16 cellular contexts compared by ENCODE assay signal in genomic region chr5:41526699-41527098, GRCh38. TPM values are rescaled to one million over a fixed set of nuclear protein-coding genes. Genes with fewer than 3 reads are reported as not detected.
DNase-seq lines count a peak whose midpoint lies in the region; ATAC-seq and TF ChIP-seq lines count a peak whose summit lies in the region.
"Had no signal": no experiment of that assay in that cellular context is flagged by ENCODE, and none has a peak within 500 bp of the region (broad histone marks: within the 10 kb centered on the region; RNA-seq: fewer than 3 reads in every experiment).

No MANE protein-coding gene starts in this region.

- peak overlapping the region; percentile 60 for H2BK5ac ChIP-seq in IMR-90 (ENCODE audit: low read depth, low read length, poor library complexity, severe bottlenecking)

- peak overlapping the region; percentile 58; the same call in 1 of the 2 replicates for H2BK120ac ChIP-seq in IMR-90 (ENCODE audit: low read depth, low read length)

- H2BK20ac ChIP-seq in IMR-90 (ENCODE audit: low read depth, low read length): peak overlapping the region; percentile 68; the same call in 1 of the 2 replicates

- DNase-seq in IMR-90: no peak
- DNase-seq in endodermal cell: no peak
- no peak for DNase-seq in right atrium auricular region (ENCODE audit: low spot score)
- DNase-seq in smooth muscle cell (lab: John Stamatoyannopoulos, UW; ENCODE audit: unreplicated experiment): no peak
- DNase-seq in MG63: no peak
- DNase-seq in NAMALWA (ENCODE audit: low spot score): no peak
- DNase-seq: CD4-positive, alpha-beta memory T cell; Karpas-422; NCI-H187; NCI-H345; NCI-H526; NK-92 treated with Interleukin-12 subunit alpha and Interleukin-12 subunit beta, amount 100 ng/mL, for 24 hours; T-cell had no signal

- TF ChIP-seq RAD21 in IMR-90 (IDR thresholded peaks at IDR 0.05; ENCODE audit: low read length): no peak

- H2AFZ ChIP-seq in IMR-90 (replicated peaks; ENCODE audit: low read length, poor library complexity): no peak overlapping the region
- H2AFZ ChIP-seq in smooth muscle cell (ENCODE audit: low read depth): no peak overlapping the region
- H2AFZ ChIP-seq: GM23338 had no signal

- no peaks in the 10 kb centered on the region for H3K9me1 ChIP-seq in IMR-90 (ENCODE audit: insufficient read depth, low read length)

- H3K27ac Mint-ChIP-seq in endodermal cell: no peak overlapping the region
- H3K27ac Mint-ChIP-seq: CD4-positive, alpha-beta memory T cell; GM23338; T-cell had no signal

- peaks cover 23% of the 10 kb centered on the region for H3K9me3 Mint-ChIP-seq in endodermal cell

- H4K5ac ChIP-seq in IMR-90 (ENCODE audit: low read depth, low read length): no peak overlapping the region; the same call in 1 of the 2 replicates

- H3K4me1 ChIP-seq in IMR-90 (ENCODE audit: control insufficient read depth, insufficient read depth, low read length) (peaks cover 3% of the 10 kb centered on the region; the same call in 1 of the 2 replicates), endodermal cell (ENCODE audit: control insufficient read depth, insufficient read depth, low read length) (peaks cover 9% of the 10 kb centered on the region), right atrium auricular region (peaks cover 0 to 12% of the 10 kb centered on the region in 2 donors), smooth muscle cell (ENCODE audit: low read depth) (peaks cover 10% of the 10 kb centered on the region)

- no peaks in the 10 kb centered on the region; the same call in 1 of the 2 replicates for H3K9me3 ChIP-seq in IMR-90 (ENCODE audit: control insufficient read depth, insufficient read depth, low read length)
- peaks cover 30% of the 10 kb centered on the region for H3K9me3 ChIP-seq in endodermal cell (ENCODE audit: control insufficient read depth, low read length)
- H3K9me3 ChIP-seq in right atrium auricular region: peaks cover 0 to 24% of the 10 kb centered on the region in 2 donors
- no peaks in the 10 kb centered on the region for H3K9me3 ChIP-seq in smooth muscle cell (replicated peaks; ENCODE audit: low read depth)
- peaks cover 14% of the 10 kb centered on the region for H3K9me3 ChIP-seq in MG63

- H4K20me1 ChIP-seq in IMR-90 (ENCODE audit: insufficient read depth, low read length): no peaks in the 10 kb centered on the region
- no peaks in the 10 kb centered on the region for H4K20me1 ChIP-seq in smooth muscle cell (ENCODE audit: low read depth)

- dilution Hi-C loops in IMR-90 (cut with HindIII; ENCODE audit: low sequenced_read_pairs, unreplicated experiment): no loop called here

- H3K79me1 ChIP-seq in IMR-90 (ENCODE audit: low read depth in 1 of 2, low read length in 2 of 2): no peaks in the 10 kb centered on the region

- no peaks in the 10 kb centered on the region for H3K79me2 ChIP-seq in smooth muscle cell (ENCODE audit: low read depth)

- intact Hi-C loops in IMR-90 (cut with micrococcal nuclease): no loop called here

- CTCF ChIA-PET in IMR-90 (lab: Yijun Ruan, JAX): no interaction called here

- H3K4me1 Mint-ChIP-seq in endodermal cell: peaks cover 40% of the 10 kb centered on the region
- H3K4me1 Mint-ChIP-seq: CD4-positive, alpha-beta memory T cell; T-cell had no signal

- H3K23ac ChIP-seq in IMR-90 (ENCODE audit: low read depth, low read length): no peak overlapping the region

- ATAC-seq in IMR-90 (ENCODE audit: low read depth): no peak
- no peak for ATAC-seq in GM18861 (IDR thresholded peaks at IDR 0.05; ENCODE audit: unreplicated experiment)
- ATAC-seq: GM23338, T-cell had no signal

- in situ Hi-C loops in IMR-90 (cut with MboI; ENCODE audit: low sequenced_read_pairs): no loop called here

- H2AK9ac ChIP-seq in IMR-90 (replicated peaks; ENCODE audit: low read depth, low read length, poor library complexity): no peak overlapping the region

- H4K8ac ChIP-seq in IMR-90 (ENCODE audit: low read depth in 2 of 2, low read length in 2 of 2): no peak overlapping the region

- WGBS in IMR-90 (ENCODE audit: extremely low coverage in 2 of 2, insufficient read length in 1 of 2), 2 experiments: no CpG with 5 or more reads among the region's 4 CpGs
- WGBS in endodermal cell (ENCODE audit: insufficient coverage in 1 of 2, insufficient read length in 1 of 2), 2 experiments: 82 to 100% methylated on average over 3 to 4 of the region's 4 CpGs
- 64% methylated on average over 4 of the region's 4 CpGs for WGBS in smooth muscle cell (ENCODE audit: low lambda C conversion rate)

- H3K4ac ChIP-seq in IMR-90 (ENCODE audit: low read depth, low read length): no peak overlapping the region

- H3K27me3 Mint-ChIP-seq in endodermal cell (ENCODE audit: insufficient read depth): no peaks in the 10 kb centered on the region
- H3K27me3 Mint-ChIP-seq: T-cell had no signal

- POLR2A ChIA-PET in IMR-90 (lab: Charles Lee; ENCODE audit: unreplicated experiment): no interaction called here

- H3K4me3 ChIP-seq in IMR-90 (ENCODE audit: insufficient read depth, low read depth, low read length) (no peak overlapping the region), endodermal cell (ENCODE audit: low read length) (peak overlapping the region; percentile 1), right atrium auricular region (no peak overlapping the region), smooth muscle cell (no peak overlapping the region), MG63 (no peak overlapping the region)
- H3K4me3 ChIP-seq: GM23338 had no signal

- BruUV-seq in IMR-90 (replicated peaks; lab: Mats Ljungman, UMichigan): no TSS peak

- H3K14ac ChIP-seq in IMR-90 (replicated peaks; ENCODE audit: low read depth, low read length): no peak overlapping the region

- H3K4me3 Mint-ChIP-seq in endodermal cell: no peak overlapping the region
- H3K4me3 Mint-ChIP-seq: CD4-positive, alpha-beta memory T cell; GM23338; T-cell had no signal

- no peaks in the 10 kb centered on the region for H3K36me3 ChIP-seq in IMR-90 (ENCODE audit: control insufficient read depth, insufficient read depth, low read length)
- no peaks in the 10 kb centered on the region for H3K36me3 ChIP-seq in endodermal cell (ENCODE audit: control insufficient read depth, insufficient read depth, low read length)
- no peaks in the 10 kb centered on the region for H3K36me3 ChIP-seq in right atrium auricular region
- no peaks in the 10 kb centered on the region for H3K36me3 ChIP-seq in smooth muscle cell (ENCODE audit: low read depth)
- no peaks in the 10 kb centered on the region for H3K36me3 ChIP-seq in MG63

- H3K18ac ChIP-seq in IMR-90 (ENCODE audit: low read depth, low read length): peak overlapping the region; percentile 35; the same call in 1 of the 2 replicates

- H2AK5ac ChIP-seq in IMR-90 (ENCODE audit: low read depth, low read length): no peak overlapping the region

- H3K4me2 ChIP-seq in IMR-90 (ENCODE audit: low read depth, low read length) (no peak overlapping the region), smooth muscle cell (no peak overlapping the region)
- H3K4me2 ChIP-seq: GM23338 had no signal

- no peak overlapping the region for H4K91ac ChIP-seq in IMR-90 (ENCODE audit: insufficient read depth, low read depth, low read length)

- no peaks in the 10 kb centered on the region for H3K36me3 Mint-ChIP-seq in endodermal cell (ENCODE audit: low read depth)
- H3K36me3 Mint-ChIP-seq: CD4-positive, alpha-beta memory T cell; T-cell had no signal

- peak overlapping the region; percentile 74; the same call in 1 of the 3 replicates for H2BK15ac ChIP-seq in IMR-90 (ENCODE audit: low read depth, low read length)

- TF ChIP-seq CTCF in IMR-90 (conservative IDR thresholded peaks at IDR 0.05; ENCODE audit: low read depth, low read length): no peak
- no peak for TF ChIP-seq CTCF in endodermal cell (conservative IDR thresholded peaks at IDR 0.05)
- no peak for TF ChIP-seq CTCF in right atrium auricular region (IDR thresholded peaks at IDR 0.05)
- no peak for TF ChIP-seq CTCF in smooth muscle cell (IDR thresholded peaks at IDR 0.05; ENCODE audit: borderline replicate concordance, insufficient read depth, poor library complexity, severe bottlenecking)

- TF ChIP-seq POLR2A in IMR-90 (IDR thresholded peaks at IDR 0.05; ENCODE audit: low read depth, low read length): no peak

- H3K9ac ChIP-seq in IMR-90 (ENCODE audit: low read depth, low read length) (no peak overlapping the region), endodermal cell (ENCODE audit: extremely low read depth, low read length, poor library complexity, severe bottlenecking) (no peak overlapping the region), smooth muscle cell (ENCODE audit: low read depth) (no peak overlapping the region)

- H3K27ac ChIP-seq in IMR-90 (ENCODE audit: insufficient read depth, low read length) (no peak overlapping the region), endodermal cell (ENCODE audit: low read depth, low read length) (no peak overlapping the region), right atrium auricular region (peak overlapping the region; percentile 67 to 86), smooth muscle cell (ENCODE audit: low read depth) (peak overlapping the region; percentile 69)

- no peak overlapping the region for H3K56ac ChIP-seq in IMR-90 (ENCODE audit: extremely low read depth, insufficient read depth, low read length)

- H3F3A ChIP-seq in smooth muscle cell (ENCODE audit: low read depth): no peaks in the 10 kb centered on the region

- H3K27me3 ChIP-seq in IMR-90 (ENCODE audit: control insufficient read depth, insufficient read depth, low read length) (no peaks in the 10 kb centered on the region), endodermal cell (ENCODE audit: control insufficient read depth, insufficient read depth, low read length, poor library complexity, severe bottlenecking) (no peaks in the 10 kb centered on the region), right atrium auricular region (no peaks in the 10 kb centered on the region), smooth muscle cell (ENCODE audit: low read depth) (no peaks in the 10 kb centered on the region), MG63 (no peaks in the 10 kb centered on the region)

TF ChIP-seq in IMR-90, 13 proteins besides CTCF, POLR2A, EP300 and RAD21 (continues in another document):
- TF ChIP-seq NFE2L2 (IDR thresholded peaks at IDR 0.05; ENCODE audit: low read depth, low read length): no peak
- no peak for TF ChIP-seq FOS (IDR thresholded peaks at IDR 0.05; ENCODE audit: low read depth, low read length)

RNA-seq across cellular contexts. Expression of gene PLCXD3, which starts 16.3 kb away (rescaled TPM):
- total RNA-seq in IMR-90 (2012; rRNA removed): under 0.01 TPM in 2 replicates
- polyA plus RNA-seq in IMR-90 (2012; rRNA removed): 0.01 and 0.02 TPM in 2 replicates
- polyA plus RNA-seq in IMR-90 (2012; cell fraction: cytosol; rRNA removed): under 0.01 and 0.01 TPM in 2 replicates
- 0.01 TPM in 1 of 2 replicates, not detected in the other for polyA plus RNA-seq in IMR-90 (2012; cell fraction: nucleus; rRNA removed; ENCODE audit: low replicate concordance)
- 10 to 100 TPM; 41.8 to 43.3 TPM for total RNA-seq in endodermal cell
- polyA plus RNA-seq in endodermal cell (2013, experiment 1 of 2): 1.9 TPM
- polyA plus RNA-seq in endodermal cell (2013, experiment 2 of 2): 2.0 TPM
- total RNA-seq in right atrium auricular region: 10 to 100 TPM; 44.5 to 68.3 TPM
- total RNA-seq in smooth muscle cell: 0.04 and 0.09 TPM in 2 replicates
- 0.20 TPM in 1 of 2 replicates, not detected in the other for polyA plus RNA-seq in smooth muscle cell
- not detected in 2 replicates for total RNA-seq in MG63 (2014; rRNA removed; shearing (Covaris generic); ENCODE audit: low replicate concordance)
- total RNA-seq: CD4-positive, alpha-beta memory T cell; OCI-LY7 had no signal
- polyA plus RNA-seq: CD4-positive, alpha-beta memory T cell had no signal

Comparison
In these comparisons a context has a peak if more than half of its experiments do, and no peak if none do; other contexts are left out.
1. H3K27ac ChIP-seq: peak in right atrium auricular region (2 of 2) and smooth muscle cell (single experiment); none in IMR-90 (single experiment) and endodermal cell (single experiment).
2. RNA of gene PLCXD3, which starts 16.3 kb away (total RNA-seq): 44.5 to 68.3 TPM in right atrium auricular region and 41.8 to 43.3 TPM in endodermal cell; 0.04 to 0.09 TPM in smooth muscle cell, under 0.01 TPM in IMR-90 and not detected in MG63; every median in the first group is over 10 times any median in the second.